1 cellular context compared by ENCODE assay signal in the genomic region with DNA sequence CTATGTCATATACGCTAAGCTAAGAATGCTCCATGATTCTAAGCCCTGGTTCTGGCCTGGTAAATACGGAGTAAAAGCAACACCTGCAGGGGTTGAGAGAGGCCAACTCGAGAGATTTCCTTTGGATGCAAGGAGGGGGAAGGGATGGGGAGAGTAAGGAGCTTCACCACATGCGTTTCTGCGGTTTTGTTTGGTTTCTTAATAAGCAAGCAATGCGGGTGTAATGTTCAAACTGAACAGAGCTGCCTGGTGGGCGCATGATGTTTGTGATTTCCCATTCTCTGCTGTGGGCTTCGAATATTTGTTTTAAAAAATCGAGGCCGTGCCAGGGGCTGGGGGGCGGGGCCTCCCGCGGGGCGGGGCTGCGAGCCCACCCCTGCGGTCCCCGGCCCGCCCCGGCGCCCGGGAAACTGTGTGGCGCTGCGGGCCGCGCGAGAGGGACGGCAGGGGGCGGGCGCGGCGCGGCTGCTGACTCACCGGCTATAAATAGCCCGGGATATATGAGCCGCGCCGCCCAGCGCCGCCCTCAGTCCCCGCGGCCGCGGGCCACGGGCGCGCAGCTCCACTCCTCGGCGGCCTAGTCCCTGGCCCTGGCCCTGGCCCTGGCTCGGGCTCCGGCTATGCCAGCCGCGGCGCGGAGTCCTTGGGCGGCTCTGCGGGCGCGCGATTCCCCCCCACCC.
TF ChIP-seq lines count a peak whose summit lies in the region.

No MANE protein-coding gene starts in this region.

TF ChIP-seq in GM23338, 12 proteins besides CTCF, POLR2A, EP300 and RAD21 (continued from another document):
- TF ChIP-seq REST (IDR thresholded peaks at IDR 0.05; ENCODE audit: unreplicated experiment), result no peak
